ENCODE assay signal across 8 cellular contexts in the genomic region with DNA sequence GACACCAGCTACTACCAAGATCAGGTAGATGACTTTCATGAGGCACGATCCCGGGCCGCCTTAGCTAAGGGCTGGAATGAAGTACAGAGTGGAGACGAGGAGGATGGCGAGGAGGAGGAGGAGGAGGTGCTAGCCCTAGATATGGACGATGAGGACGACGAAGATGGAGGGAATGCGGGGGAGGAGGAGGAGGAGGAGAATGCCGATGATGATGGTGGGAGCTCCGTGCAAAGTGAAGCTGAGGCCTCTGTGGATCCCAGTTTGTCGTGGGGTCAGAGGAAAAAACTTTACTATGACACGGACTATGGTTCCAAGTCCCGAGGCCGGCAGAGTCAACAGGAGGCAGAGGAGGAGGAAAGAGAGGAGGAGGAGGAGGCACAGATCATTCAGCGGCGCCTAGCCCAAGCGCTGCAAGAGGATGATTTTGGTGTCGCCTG. TPM values are rescaled to one million over a fixed set of nuclear protein-coding genes. Genes with fewer than 3 reads are reported as not detected.
DNase-seq lines count a peak whose midpoint lies in the region; FAIRE-seq and TF ChIP-seq lines count a peak whose summit lies in the region.

No MANE protein-coding gene starts in this region.

- 1% methylated on average over 19 of the region's 19 CpGs for WGBS in testis, 2 donors

- H3K27ac ChIP-seq in testis = peak overlapping the region; percentile 94 to 96

- no peaks in the 10 kb centered on the region for H3K27me3 ChIP-seq in testis

- TF ChIP-seq CTCF in astrocyte of the spinal cord (IDR thresholded peaks at IDR 0.05; ENCODE audit: low read depth, low read length) (no peak), testis (IDR thresholded peaks at IDR 0.05) (no peak), GM13977 (IDR thresholded peaks at IDR 0.05; ENCODE audit: extremely low read depth, insufficient read depth, missing control alignments) (no peak)

- intact Hi-C loops in testis (cut with DNase I; ENCODE audit: low total_unique reads) = no loop called here

- H3K4me1 ChIP-seq in testis = peaks cover 11% of the 10 kb centered on the region

- H3K9me3 ChIP-seq in testis = no peaks in the 10 kb centered on the region

- peak overlapping the region; percentile 84 for H3K4me3 ChIP-seq in Jurkat, Clone E6-1 (ENCODE audit: low read length)
- peak overlapping the region; percentile 92 for H3K4me3 ChIP-seq in astrocyte of the spinal cord (ENCODE audit: low read depth, low read length)
- H3K4me3 ChIP-seq in testis = peak overlapping the region; percentile 93 to 99

- TF ChIP-seq POLR2A in testis (IDR thresholded peaks at IDR 0.05) (no peak), H54 (IDR thresholded peaks at IDR 0.05; ENCODE audit: low read depth, low read length) (no peak)

- DNase-seq in NCI-H146 (lab: John Stamatoyannopoulos, UW) = peak; percentile 22
- no peak for DNase-seq in NCI-H146 treated with DMSO at 0.1 percent for 48 hours (lab: John Stamatoyannopoulos, UW; ENCODE audit: unreplicated experiment)
- no peak for DNase-seq in Jurkat, Clone E6-1 (ENCODE audit: low read depth, low spot score)
- no peak for DNase-seq in astrocyte of the spinal cord (ENCODE audit: low read depth, low spot score)
- DNase-seq in left kidney (ENCODE audit: low read depth, low spot score) = peak; percentile 59
- DNase-seq in testis = peak; percentile 59
- no peak for DNase-seq in GM13977 (ENCODE audit: low spot score)
- DNase-seq in H54 (ENCODE audit: insufficient read length, low spot score) = no peak

- H3K36me3 ChIP-seq in testis (ENCODE audit: low read depth, missing control alignments) = no peaks in the 10 kb centered on the region

- in situ Hi-C loops in astrocyte of the spinal cord (cut with HindIII; ENCODE audit: low sequenced_read_pairs) = no loop called here
- in situ Hi-C loops in GM13977 (cut with MboI; ENCODE audit: low pct_unique_long_range_greater_than_20kb, low sequenced_read_pairs, unreplicated experiment) = no loop called here

- no peak for FAIRE-seq in H54 (lab: Jason Lieb, UNC)

RNA-seq across cellular contexts. Expression of gene UTP3, which starts 0.5 kb away (rescaled TPM):
- 46.5 TPM for polyA plus RNA-seq in Jurkat, Clone E6-1 (2012; ENCODE audit: insufficient read depth, insufficient read length)
- total RNA-seq in testis = 10 to 100 TPM; 25.4 to 26.0 TPM
- polyA plus RNA-seq in testis (ENCODE audit: insufficient read depth, low read depth, low replicate concordance) = 18.5 TPM

RNA-seq across cellular contexts. Expression of gene JCHAIN, which starts 22.5 kb away (rescaled TPM):
- polyA plus RNA-seq in Jurkat, Clone E6-1 (2012; ENCODE audit: insufficient read depth, insufficient read length) = not detected
- under 1 TPM in 1 of 2 donors, not detected in 1; 0.99 TPM for total RNA-seq in testis
- 34.0 TPM for polyA plus RNA-seq in testis (ENCODE audit: insufficient read depth, low read depth, low replicate concordance)

RNA-seq across cellular contexts. Expression of gene RUFY3, which starts 33.0 kb away (rescaled TPM):
- 41.7 TPM for polyA plus RNA-seq in Jurkat, Clone E6-1 (2012; ENCODE audit: insufficient read depth, insufficient read length)
- 100 to 1,000 TPM; 220 to 247 TPM for total RNA-seq in testis
- polyA plus RNA-seq in testis (ENCODE audit: insufficient read depth, low read depth, low replicate concordance) = 84.7 TPM

Comparison
In these comparisons a context has a peak if more than half of its experiments do, and no peak if none do; other contexts are left out.
1. DNase-seq: peak in NCI-H146 (single experiment), left kidney (single experiment) and testis (single experiment); none in NCI-H146 treated with DMSO at 0.1 percent for 48 hours (single experiment), Jurkat, Clone E6-1 (single experiment), astrocyte of the spinal cord (single experiment), GM13977 (single experiment) and H54 (single experiment).
2. Peak in every context shown above with its lines, with median percentiles within 50 percentile points of each other: H3K4me3 ChIP-seq.